In genomic region chr11:78532991-78533861, GRCh38 we compare ENCODE assay signal across 14 cellular contexts. TPM values are rescaled to one million over a fixed set of nuclear protein-coding genes. Genes with fewer than 3 reads are reported as not detected.
DNase-seq lines count a peak whose midpoint lies in the region; ATAC-seq, FAIRE-seq and TF ChIP-seq lines count a peak whose summit lies in the region.
"Had no signal": no experiment of that assay in that cellular context is flagged by ENCODE, and none has a peak within 500 bp of the region (broad histone marks: within the 10 kb centered on the region; RNA-seq: fewer than 3 reads in every experiment).

No MANE protein-coding gene starts in this region.

- no peaks in the 10 kb centered on the region for H3K27me3 Mint-ChIP-seq in activated CD4-positive, alpha-beta memory T cell treated with anti-CD3 and anti-CD28 coated beads for 36 hours
- H3K27me3 Mint-ChIP-seq: stimulated activated naive CD8-positive, alpha-beta T cell treated with anti-CD3 and anti-CD28 coated beads, Interleukin-15, Interleukin-2, amounts not matched to agents 100 ng/mL and 50 ng/mL, for 24 hours had no signal

- H3K27ac ChIP-seq in OCI-LY7 (ENCODE audit: low read depth, low read length, poor library complexity, severe bottlenecking) = peak overlapping the region; percentile 78
- H3K27ac ChIP-seq: SJSA1 had no signal

- H3K9me3 ChIP-seq in OCI-LY7 (ENCODE audit: low read length) = peaks cover 8% of the 10 kb centered on the region; the same call in 1 of the 2 replicates
- H3K9me3 ChIP-seq: SJSA1 had no signal

- ATAC-seq in GM19452 (IDR thresholded peaks at IDR 0.05; ENCODE audit: unreplicated experiment) = peak; percentile 76
- peak; percentile 55 for ATAC-seq in HG03066 (IDR thresholded peaks at IDR 0.05; ENCODE audit: low read depth, unreplicated experiment)
- ATAC-seq in stimulated activated effector memory CD8-positive, alpha-beta T cell treated with anti-CD3 and anti-CD28 coated beads, Interleukin-12 subunit alpha, Interleukin-12 subunit beta, amount 100 ng/mL, for 72 hours = no peak

- no peaks in the 10 kb centered on the region for H4K20me1 ChIP-seq in OCI-LY7 (ENCODE audit: insufficient read depth, low read length)

- no peak for TF ChIP-seq CTCF in GM10248 (IDR thresholded peaks at IDR 0.05; ENCODE audit: control extremely low read depth, extremely low read depth, low read depth, missing control alignments)
- no peak for TF ChIP-seq CTCF in OCI-LY7 (conservative IDR thresholded peaks at IDR 0.05; ENCODE audit: low read length)

- DNase-seq in GM10248 (ENCODE audit: extremely low spot score) (peak; percentile 30), OCI-LY7 (ENCODE audit: low spot score) (peak; percentile 60), urothelium cell line (ENCODE audit: low spot score) (no peak)
- no peak for DNase-seq in activated CD8-positive, alpha-beta memory T cell treated with anti-CD3 and anti-CD28 coated beads, Interleukin-2, amount 50 U/mL, for 4 hours
- no peak for DNase-seq in stimulated activated effector memory CD8-positive, alpha-beta T cell treated with anti-CD3 and anti-CD28 coated beads, Interleukin-12 subunit alpha, Interleukin-12 subunit beta, amount 100 ng/mL, for 72 hours (ENCODE audit: low spot score in 2 of 2)
- no peak for DNase-seq in activated CD4-positive, alpha-beta memory T cell treated with anti-CD3 and anti-CD28 coated beads for 36 hours
- DNase-seq: NCI-H187 had no signal

- H3K4me2 ChIP-seq in OCI-LY7 (ENCODE audit: low read length) = peak overlapping the region; percentile 71

- H3K4me3 ChIP-seq in OCI-LY7 (ENCODE audit: low read depth, low read length, poor library complexity, severe bottlenecking) = peak overlapping the region; percentile 41
- H3K4me3 ChIP-seq: SJSA1, skin epidermis had no signal

- peak overlapping the region; percentile 84; the same call in 1 of the 2 replicates for H2AFZ ChIP-seq in OCI-LY7 (ENCODE audit: low read length)

- CTCF ChIA-PET in GM10248 (lab: Yijun Ruan, JAX) (interaction anchor here (1.1 to 2.1 kb wide), 5 partner anchors 24 to 304 kb away, joined by 3 to 11 read pairs (median 3); no protein-coding TSS in a partner anchor), OCI-LY7 (lab: Charles Lee; ENCODE audit: unreplicated experiment) (interaction anchor here (1.1 kb wide), 1 partner anchor 40 kb away, joined by 3 read pairs; no protein-coding TSS in a partner anchor)
- CTCF ChIA-PET in activated CD4-positive, alpha-beta memory T cell treated with anti-CD3 and anti-CD28 coated beads for 36 hours (lab: Charles Lee) = no interaction called here

- peaks cover 70% of the 10 kb centered on the region for H3K36me3 ChIP-seq in OCI-LY7 (ENCODE audit: insufficient read depth, low read length)

- no peaks in the 10 kb centered on the region for H3K9me2 ChIP-seq in OCI-LY7 (ENCODE audit: insufficient read depth, low read length)

- H3K4me1 Mint-ChIP-seq in stimulated activated effector memory CD8-positive, alpha-beta T cell treated with anti-CD3 and anti-CD28 coated beads, Interleukin-12 subunit alpha, Interleukin-12 subunit beta, amount 100 ng/mL, for 72 hours = no peaks in the 10 kb centered on the region
- no peaks in the 10 kb centered on the region for H3K4me1 Mint-ChIP-seq in activated CD4-positive, alpha-beta memory T cell treated with anti-CD3 and anti-CD28 coated beads for 36 hours (ENCODE audit: low read depth)
- H3K4me1 Mint-ChIP-seq: mesothelial cell of epicardium had no signal

- no peaks in the 10 kb centered on the region; the same call in 1 of the 2 replicates for H3K79me2 ChIP-seq in OCI-LY7 (ENCODE audit: insufficient read depth, low read depth, low read length)

- no peak overlapping the region for H3K27ac Mint-ChIP-seq in stimulated activated effector memory CD8-positive, alpha-beta T cell treated with anti-CD3 and anti-CD28 coated beads, Interleukin-12 subunit alpha, Interleukin-12 subunit beta, amount 100 ng/mL, for 72 hours
- H3K27ac Mint-ChIP-seq in activated CD4-positive, alpha-beta memory T cell treated with anti-CD3 and anti-CD28 coated beads for 36 hours = no peak overlapping the region
- H3K27ac Mint-ChIP-seq: mesothelial cell of epicardium; stimulated activated naive CD8-positive, alpha-beta T cell treated with anti-CD3 and anti-CD28 coated beads, Interleukin-15, Interleukin-2, amounts not matched to agents 100 ng/mL and 50 ng/mL, for 24 hours had no signal

- no peak overlapping the region for H3K4me3 Mint-ChIP-seq in stimulated activated effector memory CD8-positive, alpha-beta T cell treated with anti-CD3 and anti-CD28 coated beads, Interleukin-12 subunit alpha, Interleukin-12 subunit beta, amount 100 ng/mL, for 72 hours
- H3K4me3 Mint-ChIP-seq in activated CD4-positive, alpha-beta memory T cell treated with anti-CD3 and anti-CD28 coated beads for 36 hours = no peak overlapping the region
- H3K4me3 Mint-ChIP-seq: mesothelial cell of epicardium; stimulated activated naive CD8-positive, alpha-beta T cell treated with anti-CD3 and anti-CD28 coated beads, Interleukin-15, Interleukin-2, amounts not matched to agents 100 ng/mL and 50 ng/mL, for 24 hours had no signal

- POLR2A ChIA-PET in GM10248 (lab: Yijun Ruan, JAX) (no interaction called here), OCI-LY7 (lab: Charles Lee) (interaction anchor here (0.7 to 1.9 kb wide), 5 partner anchors 16 to 434 kb away, joined by 3 to 5 read pairs (median 3); no protein-coding TSS in a partner anchor)
- POLR2A ChIA-PET in activated CD4-positive, alpha-beta memory T cell treated with anti-CD3 and anti-CD28 coated beads for 36 hours (lab: Charles Lee) = no interaction called here

- H3K36me3 Mint-ChIP-seq in stimulated activated effector memory CD8-positive, alpha-beta T cell treated with anti-CD3 and anti-CD28 coated beads, Interleukin-12 subunit alpha, Interleukin-12 subunit beta, amount 100 ng/mL, for 72 hours = peaks cover 5% of the 10 kb centered on the region
- H3K36me3 Mint-ChIP-seq in activated CD4-positive, alpha-beta memory T cell treated with anti-CD3 and anti-CD28 coated beads for 36 hours = peaks cover 2% of the 10 kb centered on the region

- no peaks in the 10 kb centered on the region for H3K9me3 Mint-ChIP-seq in stimulated activated effector memory CD8-positive, alpha-beta T cell treated with anti-CD3 and anti-CD28 coated beads, Interleukin-12 subunit alpha, Interleukin-12 subunit beta, amount 100 ng/mL, for 72 hours
- H3K9me3 Mint-ChIP-seq in activated CD4-positive, alpha-beta memory T cell treated with anti-CD3 and anti-CD28 coated beads for 36 hours = no peaks in the 10 kb centered on the region
- H3K9me3 Mint-ChIP-seq: mesothelial cell of epicardium; stimulated activated naive CD8-positive, alpha-beta T cell treated with anti-CD3 and anti-CD28 coated beads, Interleukin-15, Interleukin-2, amounts not matched to agents 100 ng/mL and 50 ng/mL, for 24 hours had no signal

- H3K4me1 ChIP-seq in OCI-LY7 (ENCODE audit: insufficient read depth, low read length, poor library complexity, severe bottlenecking) = peaks cover 24% of the 10 kb centered on the region

- no peak for FAIRE-seq in urothelium cell line (lab: Jason Lieb, UNC)
- FAIRE-seq: frontal cortex had no signal

- no TSS peak for BruUV-seq in OCI-LY7 (replicated peaks; lab: Mats Ljungman, UMichigan)

- intact Hi-C loops in OCI-LY7 (cut with micrococcal nuclease; ENCODE audit: unreplicated experiment) = no loop called here
- intact Hi-C loops in activated CD4-positive, alpha-beta memory T cell treated with anti-CD3 and anti-CD28 coated beads for 36 hours (cut with micrococcal nuclease) = no loop called here

RNA-seq across cellular contexts. Expression of gene NARS2, which starts 41.4 kb away (rescaled TPM):
- total RNA-seq in OCI-LY7 (2014; rRNA removed; shearing (Covaris generic)) = 25.5 and 28.1 TPM in 2 replicates
- 28.8 and 29.2 TPM in 2 replicates for total RNA-seq in OCI-LY7 (2022)
- 10 to 100 TPM; 22.7 to 24.6 TPM for total RNA-seq in activated CD4-positive, alpha-beta memory T cell treated with anti-CD3 and anti-CD28 coated beads for 36 hours

Comparison
In these comparisons a context has a peak if more than half of its experiments do, and no peak if none do; other contexts are left out.
1. DNase-seq: peak in GM10248 (single experiment) and OCI-LY7 (single experiment); none in urothelium cell line (single experiment), activated CD8-positive, alpha-beta memory T cell treated with anti-CD3 and anti-CD28 coated beads, Interleukin-2, amount 50 U/mL, for 4 hours (single experiment), stimulated activated effector memory CD8-positive, alpha-beta T cell treated with anti-CD3 and anti-CD28 coated beads, Interleukin-12 subunit alpha, Interleukin-12 subunit beta, amount 100 ng/mL, for 72 hours (0 of 2) and activated CD4-positive, alpha-beta memory T cell treated with anti-CD3 and anti-CD28 coated beads for 36 hours (single experiment).